ENCODE assay signal across 9 cellular contexts in the genomic region with DNA sequence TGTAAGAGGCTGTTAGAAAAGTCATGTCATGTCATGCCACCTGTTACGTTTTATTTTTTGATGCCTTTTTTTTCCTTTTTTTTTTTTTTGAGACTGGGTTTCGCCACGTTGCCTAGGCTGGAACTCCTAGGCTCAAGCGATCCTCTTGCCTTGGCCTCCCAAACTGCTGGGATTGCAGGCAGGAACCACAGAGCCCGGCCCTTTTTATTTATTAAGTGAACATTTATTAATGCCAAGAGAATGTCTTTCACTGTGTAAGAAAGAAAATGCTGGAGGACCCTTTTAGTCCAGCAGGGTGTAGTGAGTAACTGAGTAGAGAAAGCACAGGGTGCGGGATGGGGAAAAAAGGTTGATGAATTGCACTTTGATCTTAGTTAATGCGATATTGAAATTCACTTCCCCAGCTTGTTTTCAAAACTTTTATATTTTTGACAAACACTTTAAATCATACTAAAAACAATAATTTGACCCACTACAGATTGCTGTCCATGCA. TPM values are rescaled to one million over a fixed set of nuclear protein-coding genes. Genes with fewer than 3 reads are reported as not detected.
A peak's percentile ranks its signal among the peaks of the same experiment; 100 is the strongest.
DNase-seq lines count a peak whose midpoint lies in the region; ATAC-seq and TF ChIP-seq lines count a peak whose summit lies in the region.
"Had no signal": no experiment of that assay in that cellular context is flagged by ENCODE, and none has a peak within 500 bp of the region (broad histone marks: within the 10 kb centered on the region; RNA-seq: fewer than 3 reads in every experiment).

No MANE protein-coding gene starts in this region.

- peak overlapping the region; percentile 82 to 100 (median 90) for H3K27ac Mint-ChIP-seq in CD14-positive monocyte
- H3K27ac Mint-ChIP-seq in HFFc6 = peak overlapping the region; percentile 69; the same call in 1 of the 2 replicates
- H3K27ac Mint-ChIP-seq in activated naive CD4-positive, alpha-beta T cell treated with anti-CD3 and anti-CD28 coated beads, Interleukin-2, amount 50 U/mL, for 72 hours = peak overlapping the region; percentile 72 to 98

- intact Hi-C loops in CD14-positive monocyte (cut with micrococcal nuclease) = no loop called here

- H3K4me1 ChIP-seq in muscle layer of duodenum (ENCODE audit: control insufficient read depth in 1 of 2, insufficient read depth in 2 of 2, low read length in 2 of 2) = peaks cover 8 to 26% of the 10 kb centered on the region in 2 donors

- TF ChIP-seq CTCF in CD14-positive monocyte (IDR thresholded peaks at IDR 0.05) = peak; percentile 30
- TF ChIP-seq CTCF in HFFc6 (IDR thresholded peaks at IDR 0.05) = peak; percentile 37

- peak overlapping the region; percentile 50 for H3K27ac ChIP-seq in muscle layer of duodenum (ENCODE audit: low read length)
- H3K27ac ChIP-seq: SK-N-MC had no signal

- no peaks in the 10 kb centered on the region for H3K9me3 Mint-ChIP-seq in CD14-positive monocyte
- H3K9me3 Mint-ChIP-seq in HFFc6 = no peaks in the 10 kb centered on the region
- H3K9me3 Mint-ChIP-seq in activated naive CD4-positive, alpha-beta T cell treated with anti-CD3 and anti-CD28 coated beads, Interleukin-2, amount 50 U/mL, for 72 hours = no peaks in the 10 kb centered on the region

- H3K4me1 Mint-ChIP-seq in CD14-positive monocyte = peaks cover 40% of the 10 kb centered on the region
- H3K4me1 Mint-ChIP-seq in HFFc6 (ENCODE audit: low read depth) = peaks cover 24% of the 10 kb centered on the region

- no peaks in the 10 kb centered on the region for H3K27me3 ChIP-seq in muscle layer of duodenum (ENCODE audit: low read depth, low read length)

- no peaks in the 10 kb centered on the region for H3K9me3 ChIP-seq in muscle layer of duodenum (ENCODE audit: control insufficient read depth in 1 of 2, low read length in 2 of 2)

- peaks cover 0 to 22% of the 10 kb centered on the region in 2 donors for H3K36me3 ChIP-seq in muscle layer of duodenum (ENCODE audit: control insufficient read depth in 1 of 2, insufficient read depth in 2 of 2, low read length in 2 of 2)

- ATAC-seq in activated naive CD4-positive, alpha-beta T cell treated with anti-CD3 and anti-CD28 coated beads, Interleukin-2, amount 50 U/mL, for 72 hours = no peak
- ATAC-seq in HG02798 (IDR thresholded peaks at IDR 0.05; ENCODE audit: poor library complexity, unreplicated experiment) = no peak

- H3K4me3 Mint-ChIP-seq in CD14-positive monocyte = peak overlapping the region; percentile 74 to 98
- H3K4me3 Mint-ChIP-seq in HFFc6 = 0 out of 2 replicates have a peak overlapping the region, but pooled peaks have one; percentile 66

- no peak for DNase-seq in CD14-positive monocyte (ENCODE audit: low spot score)
- DNase-seq in HFFc6 = no peak
- no peak for DNase-seq in activated naive CD4-positive, alpha-beta T cell treated with anti-CD3 and anti-CD28 coated beads, Interleukin-2, amount 50 U/mL, for 72 hours (ENCODE audit: low spot score in 2 of 2)
- no peak for DNase-seq in NCI-H1930 (lab: John Stamatoyannopoulos, UW)
- DNase-seq in islet precursor cell = no peak
- no peak for DNase-seq in KG1 (lab: John Stamatoyannopoulos, UW)

- H3K36me3 Mint-ChIP-seq in CD14-positive monocyte (peaks cover 13 to 19% of the 10 kb centered on the region in 2 donors), HFFc6 (ENCODE audit: low read depth) (peaks cover 26% of the 10 kb centered on the region)
- H3K36me3 Mint-ChIP-seq in activated naive CD4-positive, alpha-beta T cell treated with anti-CD3 and anti-CD28 coated beads, Interleukin-2, amount 50 U/mL, for 72 hours = peaks cover 21 to 34% of the 10 kb centered on the region in 2 donors

- peaks cover 0 to 7% (median 1%) of the 10 kb centered on the region in 3 donors for H3K27me3 Mint-ChIP-seq in CD14-positive monocyte (ENCODE audit: low read depth in 3 of 3)
- H3K27me3 Mint-ChIP-seq in HFFc6 (ENCODE audit: insufficient read depth) = peaks cover 8% of the 10 kb centered on the region

- peak overlapping the region in 1 of 2 donors; percentile 24 for H3K4me3 ChIP-seq in muscle layer of duodenum (ENCODE audit: low read depth in 1 of 2, low read length in 2 of 2)
- H3K4me3 ChIP-seq: SK-N-MC had no signal

RNA-seq across cellular contexts. Expression of gene XBP1, which starts 2.3 kb away (rescaled TPM):
- polyA plus RNA-seq in CD14-positive monocyte = 100 to 1,000 TPM; 201 to 215 TPM
- total RNA-seq in HFFc6 (2021; fragmentation: NEBNext Ultra II Directional; extraction: Animal tissue kit (Norgen Biotek cat#: 25700)) = 100 to 1,000 TPM; 106 to 115 (median 111) TPM
- 10 to 100 TPM; 62.7 to 91.8 TPM for total RNA-seq in activated naive CD4-positive, alpha-beta T cell treated with anti-CD3 and anti-CD28 coated beads, Interleukin-2, amount 50 U/mL, for 72 hours

RNA-seq across cellular contexts. Expression of gene CCDC117, which starts 30.1 kb away (rescaled TPM):
- polyA plus RNA-seq in CD14-positive monocyte = 10 to 100 TPM; 10.3 to 12.6 TPM
- 10 to 100 TPM; 13.2 to 17.4 (median 14.8) TPM for total RNA-seq in HFFc6 (2021; fragmentation: NEBNext Ultra II Directional; extraction: Animal tissue kit (Norgen Biotek cat#: 25700))
- total RNA-seq in activated naive CD4-positive, alpha-beta T cell treated with anti-CD3 and anti-CD28 coated beads, Interleukin-2, amount 50 U/mL, for 72 hours = 10 to 100 TPM; 26.8 to 31.5 TPM
